ENCODE assay signal across 8 cellular contexts in genomic region chrX:16892504-16893362, GRCh38. TPM values are rescaled to one million over a fixed set of nuclear protein-coding genes. Genes with fewer than 3 reads are reported as not detected.
DNase-seq lines count a peak whose midpoint lies in the region; ATAC-seq and TF ChIP-seq lines count a peak whose summit lies in the region.

No MANE protein-coding gene starts in this region.

- H3K4me2 ChIP-seq in SK-N-SH, result no peak overlapping the region

- H2AFZ ChIP-seq in SK-N-SH (ENCODE audit: low read depth), result peak overlapping the region; percentile 74

- WGBS in SK-N-SH (ENCODE audit: low lambda C conversion rate), result 8% methylated on average over 9 of the region's 9 CpGs
- WGBS in adrenal gland, 4 donors, result 12 to 14% (median 13%) methylated on average over 9 of the region's 9 CpGs
- WGBS in prostate gland, result 22% methylated on average over 9 of the region's 9 CpGs

- no peak for ATAC-seq in GM21381 (IDR thresholded peaks at IDR 0.05; ENCODE audit: unreplicated experiment)

- H3K36me3 ChIP-seq in HEK293 (ENCODE audit: control insufficient read depth in 2 of 2, insufficient read depth in 1 of 2, low read length in 2 of 2) (no peaks in the 10 kb centered on the region), SK-N-SH (replicated peaks in 1 of 2; ENCODE audit: control insufficient read depth in 1 of 2, insufficient read depth in 2 of 2, low read length in 1 of 2) (no peaks in the 10 kb centered on the region), adrenal gland (replicated peaks in 1 of 2) (no peaks in the 10 kb centered on the region), prostate gland (no peaks in the 10 kb centered on the region)

- no peak for TF ChIP-seq EP300 in SK-N-SH (IDR thresholded peaks at IDR 0.05; ENCODE audit: borderline replicate concordance in 1 of 2, low read depth in 1 of 2, low read length in 1 of 2)

- TF ChIP-seq RAD21 in SK-N-SH (IDR thresholded peaks at IDR 0.05; ENCODE audit: low read length), result peak; percentile 62

- H3K79me2 ChIP-seq in SK-N-SH (ENCODE audit: insufficient read depth), result no peaks in the 10 kb centered on the region

- H3K4me3 ChIP-seq in HEK293 (ENCODE audit: low read depth, low read length), result no peak overlapping the region
- no peak overlapping the region; a peak in 1 of 4 replicates for H3K4me3 ChIP-seq in SK-N-SH (ENCODE audit: low read depth in 2 of 2, low read length in 1 of 2)
- H3K4me3 ChIP-seq in adrenal gland, result no peak overlapping the region
- H3K4me3 ChIP-seq in prostate gland, result no peak overlapping the region

- H3K9ac ChIP-seq in SK-N-SH, result no peak overlapping the region

- CTCF ChIA-PET in HEK293 (lab: Yijun Ruan, JAX) (interaction anchor here (0.6 to 4.6 kb wide), 27 partner anchors 10 to 213 kb away, joined by 3 to 61 read pairs (median 4); no protein-coding TSS in a partner anchor), SK-N-SH (lab: Yijun Ruan, JAX) (interaction anchor here (0.6 to 3.6 kb wide), 21 partner anchors 9 to 154 kb away, joined by 3 to 42 read pairs (median 4); partner anchors contain the start of genes REPS2 and TXLNG)

- intact Hi-C loops in adrenal gland (cut with DNase I), result no loop called here
- intact Hi-C loops in cardiac septum (cut with DNase I), result no loop called here
- intact Hi-C loops in prostate gland (cut with DNase I), result no loop called here

- no peaks in the 10 kb centered on the region for H4K20me1 ChIP-seq in SK-N-SH (ENCODE audit: insufficient read depth)

- TF ChIP-seq POLR2A in adrenal gland (IDR thresholded peaks at IDR 0.05), result no peak
- TF ChIP-seq POLR2A in prostate gland (IDR thresholded peaks at IDR 0.05), result no peak

- H3K9me2 ChIP-seq in SK-N-SH, result no peaks in the 10 kb centered on the region

- TF ChIP-seq CTCF in HEK293 (tag by site-specific recombination; IDR thresholded peaks at IDR 0.05) (peak; percentile 78), SK-N-SH (IDR thresholded peaks at IDR 0.05) (peak; percentile 94), adrenal gland (IDR thresholded peaks at IDR 0.05) (peak; percentile 67 to 86 (median 73)), prostate gland (IDR thresholded peaks at IDR 0.05) (peak in 3 of 4 experiments; percentile 49 to 66 (median 60))

- H3K4me1 ChIP-seq in HEK293 (ENCODE audit: control insufficient read depth, insufficient read depth, low read length), result no peaks in the 10 kb centered on the region
- no peaks in the 10 kb centered on the region for H3K4me1 ChIP-seq in SK-N-SH (ENCODE audit: control insufficient read depth in 1 of 2, insufficient read depth in 2 of 2, low read depth in 1 of 2, low read length in 1 of 2)
- H3K4me1 ChIP-seq in adrenal gland (replicated peaks in 1 of 2), result no peaks in the 10 kb centered on the region
- no peaks in the 10 kb centered on the region for H3K4me1 ChIP-seq in prostate gland (replicated peaks)

- no peak overlapping the region for H3K27ac ChIP-seq in HEK293 (ENCODE audit: extremely low read depth, low read depth, low read length)
- H3K27ac ChIP-seq in SK-N-SH (ENCODE audit: low read depth in 2 of 2, low read length in 1 of 2), result no peak overlapping the region
- H3K27ac ChIP-seq in adrenal gland, result no peak overlapping the region
- no peak overlapping the region for H3K27ac ChIP-seq in prostate gland

- H3K9me3 ChIP-seq in HEK293 (ENCODE audit: control insufficient read depth, insufficient read depth, low read depth, low read length), result no peaks in the 10 kb centered on the region
- H3K9me3 ChIP-seq in SK-N-SH, result no peaks in the 10 kb centered on the region
- no peaks in the 10 kb centered on the region for H3K9me3 ChIP-seq in adrenal gland (replicated peaks in 1 of 3)
- no peaks in the 10 kb centered on the region for H3K9me3 ChIP-seq in prostate gland

- peaks cover 12% of the 10 kb centered on the region for H3K27me3 ChIP-seq in SK-N-SH (ENCODE audit: insufficient read depth)
- H3K27me3 ChIP-seq in adrenal gland, result peaks cover 3% of the 10 kb centered on the region
- H3K27me3 ChIP-seq in prostate gland (replicated peaks; ENCODE audit: insufficient read depth), result no peaks in the 10 kb centered on the region

- DNase-seq in ELR (ENCODE audit: low read depth) (peak; percentile 81), NCI-H1436 (lab: John Stamatoyannopoulos, UW) (peak; percentile 63), SK-N-SH (peak; percentile 67), adrenal gland (peak; percentile 69 to 85 (median 76)), cardiac septum (ENCODE audit: low spot score) (peak; percentile 78), prostate gland (ENCODE audit: low spot score) (peak; percentile 49)

- POLR2A ChIA-PET in HEK293 (lab: Yijun Ruan, JAX), result interaction anchor here (0.6 kb wide), 1 partner anchor 174 kb away, joined by 4 read pairs; the partner anchor contains the start of gene SYAP1
- POLR2A ChIA-PET in SK-N-SH (lab: Yijun Ruan, JAX), result no interaction called here

- no peaks in the 10 kb centered on the region for H3F3A ChIP-seq in SK-N-SH (replicated peaks; ENCODE audit: insufficient read depth)

TF ChIP-seq in HEK293, 187 proteins besides CTCF, POLR2A, EP300 and RAD21 (continues in another document):
- no peak for TF ChIP-seq HOXC10 (CRISPR knock-in tag; IDR thresholded peaks at IDR 0.05)
- TF ChIP-seq ZNF248 (tag by site-specific recombination; IDR thresholded peaks at IDR 0.05), result no peak
- TF ChIP-seq PRDM4 (tag by site-specific recombination; IDR thresholded peaks at IDR 0.05), result no peak
- TF ChIP-seq ZNF660 (tag by site-specific recombination; IDR thresholded peaks at IDR 0.05), result peak; percentile 66; the same call in 1 of the 2 replicates

TF ChIP-seq in SK-N-SH, 30 proteins besides CTCF, POLR2A, EP300 and RAD21:
- TF ChIP-seq SMC3 (IDR thresholded peaks at IDR 0.05; ENCODE audit: low read depth, low read length) (peak; percentile 63), ELF1 (IDR thresholded peaks at IDR 0.05) (peak; percentile 64; the same call in 1 of the 2 replicates), RCOR1 (IDR thresholded peaks at IDR 0.05; ENCODE audit: low read length) (0 out of 2 replicates have a peak, but pooled peaks have one; percentile 23), NFIC (IDR thresholded peaks at IDR 0.05; ENCODE audit: borderline replicate concordance) (no peak), ZBTB33 (IDR thresholded peaks at IDR 0.05; ENCODE audit: borderline replicate concordance, low read depth) (no peak), TEAD4 (IDR thresholded peaks at IDR 0.05; ENCODE audit: borderline replicate concordance, insufficient read depth) (no peak), FOSL2 (IDR thresholded peaks at IDR 0.05; ENCODE audit: borderline replicate concordance, low read depth) (no peak)

RNA-seq across cellular contexts. Expression of gene RBBP7, which starts 22.6 kb away (rescaled TPM):
- polyA plus RNA-seq in SK-N-SH (2012; rRNA removed) (172 and 198 TPM in 2 replicates), adrenal gland (1,000 to 10,000 TPM in 1 of 3 donors, 100 to 1,000 TPM in 2; 249 to 1,639 (median 532) TPM)
- 195 and 207 TPM in 2 replicates for polyA plus RNA-seq in SK-N-SH (2012; cell fraction: cytosol; rRNA removed)
- polyA plus RNA-seq in SK-N-SH (2012; cell fraction: nucleus; rRNA removed), result 166 and 203 TPM in 2 replicates
- total RNA-seq in adrenal gland (1,000 to 10,000 TPM in 1 of 8 donors, 100 to 1,000 TPM in 7; 175 to 1,133 (median 276) TPM), cardiac septum (117 TPM), prostate gland (100 to 1,000 TPM in 1 of 2 donors, 10 to 100 TPM in 1; 88.0 to 256 TPM)

RNA-seq across cellular contexts. Expression of gene REPS2, which starts 53.7 kb away (rescaled TPM):
- polyA plus RNA-seq in SK-N-SH (2012; rRNA removed) (0.62 and 0.73 TPM in 2 replicates), adrenal gland (10 to 100 TPM; 13.9 to 87.0 (median 15.7) TPM)
- polyA plus RNA-seq in SK-N-SH (2012; cell fraction: cytosol; rRNA removed), result 0.71 and 0.77 TPM in 2 replicates
- 0.39 and 0.50 TPM in 2 replicates for polyA plus RNA-seq in SK-N-SH (2012; cell fraction: nucleus; rRNA removed)
- total RNA-seq in adrenal gland (10 to 100 TPM; 34.4 to 84.8 (median 43.0) TPM), cardiac septum (1.8 TPM), prostate gland (10 to 100 TPM; 30.7 to 46.5 TPM)

Comparison
In these comparisons a context has a peak if more than half of its experiments do, and no peak if none do; other contexts are left out.
1. RNA of gene REPS2, which starts 53.7 kb away (total RNA-seq): 30.7 to 46.5 TPM in prostate gland and 34.4 to 84.8 TPM in adrenal gland; 1.8 TPM in cardiac septum (single experiment); every median in the first group is over 10 times any median in the second.
2. Peak in every context shown above with its lines, with median percentiles within 50 percentile points of each other: DNase-seq and CTCF ChIP-seq.